ENCODE assay signal across 21 cellular contexts in the genomic region with DNA sequence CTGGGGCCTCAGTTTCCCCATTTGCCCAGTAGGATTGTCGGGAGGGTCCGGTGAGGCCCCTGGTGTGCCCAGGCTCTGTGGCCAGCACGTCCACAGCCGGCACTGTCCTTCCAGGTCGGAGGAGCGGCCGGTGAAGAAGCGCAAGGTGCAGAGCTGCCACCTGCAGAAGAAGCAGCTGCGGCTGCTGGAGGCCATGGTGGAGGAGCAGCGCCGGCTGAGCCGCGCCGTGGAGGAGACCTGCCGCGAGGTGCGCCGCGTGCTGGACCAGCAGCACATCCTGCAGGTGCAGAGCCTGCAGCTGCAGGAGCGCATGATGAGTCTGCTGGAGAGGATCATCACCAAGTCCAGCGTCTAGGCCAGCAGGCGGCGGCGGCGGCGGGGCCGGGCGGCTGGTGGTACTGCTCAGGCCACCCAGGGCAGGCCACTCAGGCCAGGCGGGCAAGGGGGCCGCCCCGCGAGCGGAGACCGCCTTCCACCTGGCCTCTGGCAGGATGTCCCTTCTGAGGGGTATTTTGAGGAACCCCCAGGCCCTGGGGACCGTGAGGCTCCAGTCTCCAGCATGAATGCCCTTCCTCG. TPM values are rescaled to one million over a fixed set of nuclear protein-coding genes. Genes with fewer than 3 reads are reported as not detected.
A peak's percentile ranks its signal among the peaks of the same experiment; 100 is the strongest.
DNase-seq lines count a peak whose midpoint lies in the region; ATAC-seq and TF ChIP-seq lines count a peak whose summit lies in the region.
"Had no signal": no experiment of that assay in that cellular context is flagged by ENCODE, and none has a peak within 500 bp of the region (broad histone marks: within the 10 kb centered on the region; RNA-seq: fewer than 3 reads in every experiment).

No MANE protein-coding gene starts in this region.

- TF ChIP-seq CTCF in left ventricle myocardium inferior (IDR thresholded peaks at IDR 0.05; ENCODE audit: borderline replicate concordance) (no peak), psoas muscle (IDR thresholded peaks at IDR 0.05) (no peak)

- no peak overlapping the region for H3K4me3 ChIP-seq in H7 (ENCODE audit: insufficient read depth, low read depth, low read length)
- no peak overlapping the region for H3K4me3 ChIP-seq in left ventricle myocardium inferior
- H3K4me3 ChIP-seq in psoas muscle: no peak overlapping the region
- H3K4me3 ChIP-seq: right lobe of liver had no signal

- WGBS in psoas muscle, 3 donors: 93 to 97% (median 95%) methylated on average over 36 of the region's 36 CpGs

- H3K27ac ChIP-seq in left ventricle myocardium inferior (replicated peaks) (no peak overlapping the region), psoas muscle (no peak overlapping the region)
- H3K27ac ChIP-seq: 22Rv1, neutrophil, right lobe of liver had no signal

- no peaks in the 10 kb centered on the region for H3K4me1 ChIP-seq in left ventricle myocardium inferior
- H3K4me1 ChIP-seq in psoas muscle: no peaks in the 10 kb centered on the region
- H3K4me1 ChIP-seq: right lobe of liver had no signal

- H3K36me3 ChIP-seq in H7 (replicated peaks; ENCODE audit: control insufficient read depth, insufficient read depth, low read length) (no peaks in the 10 kb centered on the region), left ventricle myocardium inferior (peaks cover 10% of the 10 kb centered on the region), psoas muscle (ENCODE audit: insufficient read depth in 1 of 2, low read depth in 1 of 2) (peaks cover 0 to 16% of the 10 kb centered on the region in 2 donors)
- H3K36me3 ChIP-seq: neutrophil, right lobe of liver had no signal

- H3K27me3 ChIP-seq in H7 (ENCODE audit: control insufficient read depth, insufficient read depth, low read length) (no peaks in the 10 kb centered on the region), left ventricle myocardium inferior (ENCODE audit: low read depth) (no peaks in the 10 kb centered on the region), psoas muscle (ENCODE audit: insufficient read depth in 3 of 3, low read length in 2 of 3) (no peaks in the 10 kb centered on the region)
- H3K27me3 ChIP-seq: neutrophil, right lobe of liver had no signal

- H3K9me3 ChIP-seq in left ventricle myocardium inferior (replicated peaks) (no peaks in the 10 kb centered on the region), psoas muscle (no peaks in the 10 kb centered on the region)
- H3K9me3 ChIP-seq: neutrophil, right lobe of liver had no signal

- DNase-seq in activated CD4-positive, CD25-positive, alpha-beta regulatory T cell treated with anti-CD3 and anti-CD28 coated beads, Interleukin-2, amount 50 U/mL, for 72 hours: peak; percentile 27
- DNase-seq in H7 (peak; percentile 59), left ventricle myocardium inferior (peak; percentile 12), psoas muscle (peak; percentile 10 to 34), SK-N-DZ (ENCODE audit: low spot score) (no peak), DMS153 (lab: John Stamatoyannopoulos, UW) (no peak)
- DNase-seq: activated T-cell treated with anti-CD3 and anti-CD28 coated beads for 4 hours; C1 segment of cervical spinal cord; caudate nucleus; effector memory CD4-positive, alpha-beta T cell; MV-4-11; NCI-H2029 treated with DMSO at 0.1 percent for 48 hours; NCI-H510A; SHP77 treated with DMSO at 0.1 percent for 48 hours; substantia nigra; T-helper 17 cell had no signal

- intact Hi-C loops in left ventricle myocardium inferior (cut with micrococcal nuclease) (no loop called here), psoas muscle (cut with DNase I) (no loop called here)

- ATAC-seq in activated CD4-positive, CD25-positive, alpha-beta regulatory T cell treated with anti-CD3 and anti-CD28 coated beads, Interleukin-2, amount 50 U/mL, for 24 hours: no peak
- ATAC-seq in psoas muscle: no peak
- ATAC-seq in HG03342 (IDR thresholded peaks at IDR 0.05; ENCODE audit: unreplicated experiment): no peak
- ATAC-seq: right lobe of liver, T-helper 17 cell had no signal

RNA-seq across cellular contexts. Expression of a gene that starts 6.7 kb away (rescaled TPM):
- total RNA-seq in H7 (2014; rRNA removed; shearing (Covaris generic)): 0.07 and 0.24 TPM in 2 replicates
- 0.44 TPM for total RNA-seq in left ventricle myocardium inferior
- under 1 TPM; 0.25 to 0.94 (median 0.70) TPM for total RNA-seq in psoas muscle
- under 1 TPM; 0.11 to 0.34 (median 0.27) TPM for polyA plus RNA-seq in psoas muscle
- polyA plus RNA-seq in SK-N-DZ (2014; cell fraction: cytosol; rRNA removed): 0.14 and 0.42 TPM in 2 replicates
- polyA plus RNA-seq in SK-N-DZ (2014; cell fraction: nucleus; rRNA removed): 0.55 and 0.96 TPM in 2 replicates

RNA-seq across cellular contexts. Expression of a gene that starts 37.1 kb away (rescaled TPM):
- 18.7 and 19.7 TPM in 2 replicates for total RNA-seq in H7 (2014; rRNA removed; shearing (Covaris generic))
- total RNA-seq in left ventricle myocardium inferior: 13.4 TPM
- 10 to 100 TPM; 13.9 to 29.0 (median 17.8) TPM for total RNA-seq in psoas muscle
- polyA plus RNA-seq in psoas muscle: 10 to 100 TPM in 2 of 3 donors, 1 to 10 TPM in 1; 7.5 to 20.1 (median 15.6) TPM
- 29.6 and 37.0 TPM in 2 replicates for polyA plus RNA-seq in SK-N-DZ (2014; cell fraction: cytosol; rRNA removed)
- 54.3 and 245 TPM in 2 replicates for polyA plus RNA-seq in SK-N-DZ (2014; cell fraction: nucleus; rRNA removed)

Comparison
In these comparisons a context has a peak if more than half of its experiments do, and no peak if none do; other contexts are left out.
1. DNase-seq: peak in activated CD4-positive, CD25-positive, alpha-beta regulatory T cell treated with anti-CD3 and anti-CD28 coated beads, Interleukin-2, amount 50 U/mL, for 72 hours (single experiment), H7 (single experiment), left ventricle myocardium inferior (single experiment) and psoas muscle (2 of 2); none in SK-N-DZ (single experiment) and DMS153 (single experiment).